1 cellular context compared by ENCODE assay signal in genomic region chr19:9538183-9539058, GRCh38.
TF ChIP-seq lines count a peak whose summit lies in the region.

Gene ZNF426 (minus strand): TSS chr19:9538645. CDS start chr19:9536232, 2,413 bp downstream.

TF ChIP-seq in HepG2, 621 proteins besides CTCF, POLR2A, EP300 and RAD21 (continued from another document and continues in another):
- TF ChIP-seq USF2 (IDR thresholded peaks at IDR 0.05; ENCODE audit: low read depth, low read length) (no peak), USF2 (CRISPR knock-in tag; IDR thresholded peaks at IDR 0.05; ENCODE audit: borderline replicate concordance) (no peak), MTF2 (CRISPR knock-in tag; IDR thresholded peaks at IDR 0.05; ENCODE audit: borderline replicate concordance) (0 out of 2 replicates have a peak, but pooled peaks have one; percentile 76), HMG20A (CRISPR knock-in tag; IDR thresholded peaks at IDR 0.05; ENCODE audit: borderline replicate concordance) (no peak), ZNF432 (CRISPR knock-in tag; IDR thresholded peaks at IDR 0.05; ENCODE audit: borderline replicate concordance) (no peak), HOXA5 (CRISPR knock-in tag; IDR thresholded peaks at IDR 0.05) (peak; percentile 46; the same call in 1 of the 2 replicates), PCBP1 (IDR thresholded peaks at IDR 0.05; ENCODE audit: borderline replicate concordance, low read depth, low read length) (no peak), NAIF1 (CRISPR knock-in tag; IDR thresholded peaks at IDR 0.05; ENCODE audit: borderline replicate concordance) (no peak), KDM5A (IDR thresholded peaks at IDR 0.05; ENCODE audit: borderline replicate concordance, low read length) (peak; percentile 87), ZNF282 (IDR thresholded peaks at IDR 0.05; ENCODE audit: partially characterized antibody) (no peak), ZNF121 (CRISPR knock-in tag; IDR thresholded peaks at IDR 0.05) (no peak; the same call in 1 of the 2 replicates), XRCC5 (optimal IDR thresholded peaks at IDR 0.05; ENCODE audit: low read length) (no peak), ASH2L (IDR thresholded peaks at IDR 0.05; ENCODE audit: insufficient read length, low read depth, low read length) (peak; percentile 91), ZNF780A (CRISPR knock-in tag; IDR thresholded peaks at IDR 0.05) (0 out of 2 replicates have a peak, but pooled peaks have one; percentile 57), ZNF773 (CRISPR knock-in tag; IDR thresholded peaks at IDR 0.05; ENCODE audit: borderline replicate concordance) (no peak), ZNF329 (CRISPR knock-in tag; IDR thresholded peaks at IDR 0.05; ENCODE audit: low read depth) (no peak), ZMAT5 (CRISPR knock-in tag; IDR thresholded peaks at IDR 0.05; ENCODE audit: borderline replicate concordance, low read depth) (no peak), ZNF3 (CRISPR knock-in tag; IDR thresholded peaks at IDR 0.05) (no peak), ZNF564 (CRISPR knock-in tag; IDR thresholded peaks at IDR 0.05) (peak; percentile 60; the same call in 1 of the 2 replicates), RFX1 (IDR thresholded peaks at IDR 0.05) (no peak), JUNB (CRISPR knock-in tag; IDR thresholded peaks at IDR 0.05; ENCODE audit: borderline replicate concordance) (no peak), FOXA3 (CRISPR knock-in tag; IDR thresholded peaks at IDR 0.05) (peak; percentile 50; the same call in 1 of the 2 replicates), ATF4 (CRISPR knock-in tag; IDR thresholded peaks at IDR 0.05) (peak in 1 of 2 experiments; percentile 73; a peak in 1 of 4 replicates), ATF7 (IDR thresholded peaks at IDR 0.05) (peak; percentile 96), ATF7 (CRISPR knock-in tag; IDR thresholded peaks at IDR 0.05) (no peak; the same call in 1 of the 2 replicates), ZNF33B (CRISPR knock-in tag; IDR thresholded peaks at IDR 0.05) (peak; percentile 89), ELF1 (CRISPR knock-in tag; IDR thresholded peaks at IDR 0.05) (peak; percentile 50; the same call in 1 of the 2 replicates), ZNF737 (CRISPR knock-in tag; IDR thresholded peaks at IDR 0.05; ENCODE audit: borderline replicate concordance) (0 out of 2 replicates have a peak, but pooled peaks have one; percentile 62), NFIB (CRISPR knock-in tag; IDR thresholded peaks at IDR 0.05; ENCODE audit: borderline replicate concordance) (no peak), MAX (IDR thresholded peaks at IDR 0.05) (peak; percentile 81), PITX1 (CRISPR knock-in tag; IDR thresholded peaks at IDR 0.05) (peak; percentile 68; the same call in 1 of the 2 replicates), MYC (CRISPR knock-in tag; IDR thresholded peaks at IDR 0.05; ENCODE audit: borderline replicate concordance) (peak; percentile 58; the same call in 1 of the 2 replicates), ZNF572 (CRISPR knock-in tag; IDR thresholded peaks at IDR 0.05) (no peak), SRSF1 (optimal IDR thresholded peaks at IDR 0.05; ENCODE audit: low read depth, low read length) (peak; percentile 65), KLF15 (CRISPR knock-in tag; IDR thresholded peaks at IDR 0.05; ENCODE audit: borderline replicate concordance) (no peak), SRF (IDR thresholded peaks at IDR 0.05; ENCODE audit: low read depth, low read length) (0 out of 2 replicates have a peak, but pooled peaks have one; percentile 49), ATF3 (CRISPR knock-in tag; IDR thresholded peaks at IDR 0.05) (0 out of 2 replicates have a peak, but pooled peaks have one; percentile 31), ZNF709 (CRISPR knock-in tag; IDR thresholded peaks at IDR 0.05) (no peak), MBNL3 (CRISPR knock-in tag; conservative IDR thresholded peaks at IDR 0.05) (no peak), ZNF781 (CRISPR knock-in tag; IDR thresholded peaks at IDR 0.05; ENCODE audit: borderline replicate concordance, not compliant biosample characterization) (no peak), ARHGAP35 (CRISPR knock-in tag; IDR thresholded peaks at IDR 0.05; ENCODE audit: borderline replicate concordance) (no peak), KLF13 (CRISPR knock-in tag; IDR thresholded peaks at IDR 0.05) (no peak), HOXA3 (CRISPR knock-in tag; IDR thresholded peaks at IDR 0.05) (peak; percentile 99), FOXJ3 (CRISPR knock-in tag; IDR thresholded peaks at IDR 0.05; ENCODE audit: borderline replicate concordance) (no peak), ZNF563 (CRISPR knock-in tag; IDR thresholded peaks at IDR 0.05) (peak; percentile 80), TMF1 (CRISPR knock-in tag; IDR thresholded peaks at IDR 0.05; ENCODE audit: low read depth) (0 out of 2 replicates have a peak, but pooled peaks have one; percentile 36), ZNF367 (CRISPR knock-in tag; IDR thresholded peaks at IDR 0.05; ENCODE audit: borderline replicate concordance) (no peak), ZNF747 (CRISPR knock-in tag; IDR thresholded peaks at IDR 0.05; ENCODE audit: borderline replicate concordance) (no peak), SAFB2 (CRISPR knock-in tag; IDR thresholded peaks at IDR 0.05; ENCODE audit: borderline replicate concordance, low read depth) (peak; percentile 54; the same call in 1 of the 2 replicates), DPF2 (CRISPR knock-in tag; IDR thresholded peaks at IDR 0.05; ENCODE audit: borderline replicate concordance, low read depth) (no peak), MATR3 (CRISPR knock-in tag; IDR thresholded peaks at IDR 0.05) (no peak), ZSCAN22 (CRISPR knock-in tag; IDR thresholded peaks at IDR 0.05) (no peak), SNRNP70 (IDR thresholded peaks at IDR 0.05; ENCODE audit: low read depth, low read length) (no peak), ZEB1 (IDR thresholded peaks at IDR 0.05; ENCODE audit: insufficient replicate concordance, low read depth) (no peak), NR2F1 (CRISPR knock-in tag; IDR thresholded peaks at IDR 0.05) (no peak), PATZ1 (CRISPR knock-in tag; IDR thresholded peaks at IDR 0.05) (peak; percentile 79), KDM6A (CRISPR knock-in tag; IDR thresholded peaks at IDR 0.05; ENCODE audit: low read depth) (no peak), ZNF274 (CRISPR knock-in tag; IDR thresholded peaks at IDR 0.05) (peak; percentile 76), PRPF4 (IDR thresholded peaks at IDR 0.05; ENCODE audit: low read depth, low read length, poor library complexity, severe bottlenecking) (no peak), TAF1 (CRISPR knock-in tag; IDR thresholded peaks at IDR 0.05) (peak; percentile 73), ZNF180 (CRISPR knock-in tag; IDR thresholded peaks at IDR 0.05; ENCODE audit: borderline replicate concordance, low read depth) (no peak)
- TF ChIP-seq, protein P1, sequence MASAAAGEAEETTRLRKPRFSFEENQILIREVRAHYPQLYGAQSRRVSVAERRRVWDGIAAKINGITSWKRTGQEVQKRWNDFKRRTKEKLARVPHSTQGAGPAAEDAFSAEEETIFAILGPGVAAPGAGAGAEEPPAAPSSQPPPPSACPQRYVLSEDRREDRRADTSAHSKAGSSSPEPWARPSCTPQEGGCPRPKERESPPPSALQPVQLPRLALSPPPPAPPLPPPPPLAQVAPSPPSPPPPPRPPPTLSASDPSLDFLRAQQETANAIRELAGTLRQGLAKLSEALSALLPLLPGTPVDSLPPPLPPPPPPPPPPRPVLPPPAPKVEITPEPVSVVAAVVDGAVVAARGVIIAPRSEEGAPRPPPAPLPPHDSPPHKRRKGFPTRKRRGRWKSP (CRISPR knock-in tag; IDR thresholded peaks at IDR 0.05): peak; percentile 68
- TF ChIP-seq, protein P2, sequence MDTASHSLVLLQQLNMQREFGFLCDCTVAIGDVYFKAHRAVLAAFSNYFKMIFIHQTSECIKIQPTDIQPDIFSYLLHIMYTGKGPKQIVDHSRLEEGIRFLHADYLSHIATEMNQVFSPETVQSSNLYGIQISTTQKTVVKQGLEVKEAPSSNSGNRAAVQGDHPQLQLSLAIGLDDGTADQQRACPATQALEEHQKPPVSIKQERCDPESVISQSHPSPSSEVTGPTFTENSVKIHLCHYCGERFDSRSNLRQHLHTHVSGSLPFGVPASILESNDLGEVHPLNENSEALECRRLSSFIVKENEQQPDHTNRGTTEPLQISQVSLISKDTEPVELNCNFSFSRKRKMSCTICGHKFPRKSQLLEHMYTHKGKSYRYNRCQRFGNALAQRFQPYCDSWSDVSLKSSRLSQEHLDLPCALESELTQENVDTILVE (CRISPR knock-in tag; IDR thresholded peaks at IDR 0.05): peak; percentile 61; the same call in 1 of the 2 replicates
- TF ChIP-seq, protein P3, sequence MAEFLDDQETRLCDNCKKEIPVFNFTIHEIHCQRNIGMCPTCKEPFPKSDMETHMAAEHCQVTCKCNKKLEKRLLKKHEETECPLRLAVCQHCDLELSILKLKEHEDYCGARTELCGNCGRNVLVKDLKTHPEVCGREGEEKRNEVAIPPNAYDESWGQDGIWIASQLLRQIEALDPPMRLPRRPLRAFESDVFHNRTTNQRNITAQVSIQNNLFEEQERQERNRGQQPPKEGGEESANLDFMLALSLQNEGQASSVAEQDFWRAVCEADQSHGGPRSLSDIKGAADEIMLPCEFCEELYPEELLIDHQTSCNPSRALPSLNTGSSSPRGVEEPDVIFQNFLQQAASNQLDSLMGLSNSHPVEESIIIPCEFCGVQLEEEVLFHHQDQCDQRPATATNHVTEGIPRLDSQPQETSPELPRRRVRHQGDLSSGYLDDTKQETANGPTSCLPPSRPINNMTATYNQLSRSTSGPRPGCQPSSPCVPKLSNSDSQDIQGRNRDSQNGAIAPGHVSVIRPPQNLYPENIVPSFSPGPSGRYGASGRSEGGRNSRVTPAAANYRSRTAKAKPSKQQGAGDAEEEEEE (CRISPR knock-in tag; IDR thresholded peaks at IDR 0.05; ENCODE audit: borderline replicate concordance): no peak
- TF ChIP-seq, protein P4, sequence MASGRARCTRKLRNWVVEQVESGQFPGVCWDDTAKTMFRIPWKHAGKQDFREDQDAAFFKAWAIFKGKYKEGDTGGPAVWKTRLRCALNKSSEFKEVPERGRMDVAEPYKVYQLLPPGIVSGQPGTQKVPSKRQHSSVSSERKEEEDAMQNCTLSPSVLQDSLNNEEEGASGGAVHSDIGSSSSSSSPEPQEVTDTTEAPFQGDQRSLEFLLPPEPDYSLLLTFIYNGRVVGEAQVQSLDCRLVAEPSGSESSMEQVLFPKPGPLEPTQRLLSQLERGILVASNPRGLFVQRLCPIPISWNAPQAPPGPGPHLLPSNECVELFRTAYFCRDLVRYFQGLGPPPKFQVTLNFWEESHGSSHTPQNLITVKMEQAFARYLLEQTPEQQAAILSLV (CRISPR knock-in tag; IDR thresholded peaks at IDR 0.05; ENCODE audit: borderline replicate concordance): peak; percentile 77; the same call in 1 of the 2 replicates
- TF ChIP-seq, protein P5, sequence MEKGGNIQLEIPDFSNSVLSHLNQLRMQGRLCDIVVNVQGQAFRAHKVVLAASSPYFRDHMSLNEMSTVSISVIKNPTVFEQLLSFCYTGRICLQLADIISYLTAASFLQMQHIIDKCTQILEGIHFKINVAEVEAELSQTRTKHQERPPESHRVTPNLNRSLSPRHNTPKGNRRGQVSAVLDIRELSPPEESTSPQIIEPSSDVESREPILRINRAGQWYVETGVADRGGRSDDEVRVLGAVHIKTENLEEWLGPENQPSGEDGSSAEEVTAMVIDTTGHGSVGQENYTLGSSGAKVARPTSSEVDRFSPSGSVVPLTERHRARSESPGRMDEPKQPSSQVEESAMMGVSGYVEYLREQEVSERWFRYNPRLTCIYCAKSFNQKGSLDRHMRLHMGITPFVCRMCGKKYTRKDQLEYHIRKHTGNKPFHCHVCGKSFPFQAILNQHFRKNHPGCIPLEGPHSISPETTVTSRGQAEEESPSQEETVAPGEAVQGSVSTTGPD (CRISPR knock-in tag; IDR thresholded peaks at IDR 0.05): no peak; the same call in 1 of the 2 replicates
